Comparison of ENCODE assay signal across 24 cellular contexts in genomic region chr2:155528034-155528433, GRCh38.
"Had no signal": no experiment of that assay in that cellular context is flagged by ENCODE, and none has a peak within 500 bp of the region (broad histone marks: within the 10 kb centered on the region; RNA-seq: fewer than 3 reads in every experiment).

No MANE protein-coding gene starts in this region.

- H3K27ac ChIP-seq: colonic mucosa, epithelial cell of prostate, esophagus squamous epithelium, gastroesophageal sphincter, heart left ventricle, hepatocyte, left lung, lower lobe of right lung had no signal

- FAIRE-seq: endometrium had no signal

- H3K9me3 ChIP-seq: colonic mucosa, esophagus squamous epithelium, gastroesophageal sphincter, left lung, lower lobe of right lung, mucosa of descending colon had no signal

- H3K4me1 ChIP-seq: colonic mucosa, esophagus squamous epithelium, gastroesophageal sphincter, heart left ventricle, left lung, lower lobe of right lung had no signal

- ATAC-seq: effector memory CD8-positive, alpha-beta T cell; esophagus mucosa; gastroesophageal sphincter; heart left ventricle; left cardiac atrium; left lung; left ventricle myocardium superior; lower lobe of right lung; mucosa of descending colon had no signal

- H3K27me3 ChIP-seq: colonic mucosa, esophagus squamous epithelium, gastroesophageal sphincter, heart left ventricle, hepatocyte, left lung had no signal

- DNase-seq: colonic mucosa; cortex of kidney; effector CD8-positive, alpha-beta T cell; effector memory CD8-positive, alpha-beta T cell; endodermal cell; erythroblast; esophagus squamous epithelium; foreskin fibroblast; foreskin melanocyte; heart left ventricle; hypothalamus; immature natural killer cell; islet precursor cell; left cardiac atrium; left lung; left ventricle myocardium superior; lower lobe of right lung; mesenchymal stem cell; mucosa of descending colon had no signal

- H3K36me3 ChIP-seq: colonic mucosa, esophagus squamous epithelium, gastroesophageal sphincter, heart left ventricle, left lung, lower lobe of right lung had no signal

- H3K4me3 ChIP-seq: colonic mucosa, esophagus squamous epithelium, gastroesophageal sphincter, heart left ventricle, hepatocyte, left lung, lower lobe of right lung, mucosa of descending colon had no signal
